Comparison of ENCODE assay signal across 9 cellular contexts in genomic region chr10:5948999-5949759, GRCh38. TPM values are rescaled to one million over a fixed set of nuclear protein-coding genes. Genes with fewer than 3 reads are reported as not detected.
A peak's percentile ranks its signal among the peaks of the same experiment; 100 is the strongest.
DNase-seq lines count a peak whose midpoint lies in the region; ATAC-seq, FAIRE-seq and TF ChIP-seq lines count a peak whose summit lies in the region.
"Had no signal": no experiment of that assay in that cellular context is flagged by ENCODE, and none has a peak within 500 bp of the region (broad histone marks: within the 10 kb centered on the region; RNA-seq: fewer than 3 reads in every experiment).

No MANE protein-coding gene starts in this region.

- peak; percentile 59 for TF ChIP-seq CTCF in left ventricle myocardium inferior (IDR thresholded peaks at IDR 0.05; ENCODE audit: borderline replicate concordance)

- intact Hi-C loops in left ventricle myocardium inferior (cut with micrococcal nuclease) = no loop called here

- peak; percentile 70 to 85 for ATAC-seq in activated naive CD4-positive, alpha-beta T cell treated with anti-CD3 and anti-CD28 coated beads, Interleukin-2, amount 50 U/mL, for 72 hours
- ATAC-seq in GM18870 (IDR thresholded peaks at IDR 0.05; ENCODE audit: unreplicated experiment) = no peak
- ATAC-seq in HG02763 (IDR thresholded peaks at IDR 0.05; ENCODE audit: unreplicated experiment) = no peak

- peaks cover 13% of the 10 kb centered on the region for H3K36me3 ChIP-seq in left ventricle myocardium inferior
- peaks cover 4 to 7% of the 10 kb centered on the region in 2 donors for H3K36me3 ChIP-seq in small intestine (ENCODE audit: control insufficient read depth in 2 of 2, insufficient read depth in 2 of 2, low read length in 2 of 2)
- H3K36me3 ChIP-seq: BLaER1 had no signal

- WGBS in small intestine, 3 donors = 54 to 64% (median 54%) methylated on average over 14 of the region's 14 CpGs

- H3K36me3 Mint-ChIP-seq in activated naive CD4-positive, alpha-beta T cell treated with anti-CD3 and anti-CD28 coated beads, Interleukin-2, amount 50 U/mL, for 72 hours = no peaks in the 10 kb centered on the region

- no peak for FAIRE-seq in small intestine (lab: Jason Lieb, UNC)

- no peak overlapping the region for H3K27ac Mint-ChIP-seq in activated naive CD4-positive, alpha-beta T cell treated with anti-CD3 and anti-CD28 coated beads, Interleukin-2, amount 50 U/mL, for 72 hours

- H3K27me3 ChIP-seq in left ventricle myocardium inferior (ENCODE audit: low read depth) (peaks cover 3% of the 10 kb centered on the region), small intestine (ENCODE audit: control insufficient read depth in 2 of 2, insufficient read depth in 2 of 2, low read length in 2 of 2) (no peaks in the 10 kb centered on the region)
- H3K27me3 ChIP-seq: BLaER1 had no signal

- H3K4me1 ChIP-seq in left ventricle myocardium inferior (peaks cover 55% of the 10 kb centered on the region), small intestine (ENCODE audit: control insufficient read depth in 2 of 2, insufficient read depth in 1 of 2, low read depth in 1 of 2, low read length in 1 of 2) (peaks cover 0 to 5% of the 10 kb centered on the region in 2 donors)

- no peak overlapping the region for H3K4me3 ChIP-seq in left ventricle myocardium inferior
- no peak overlapping the region for H3K4me3 ChIP-seq in small intestine (ENCODE audit: low read depth in 1 of 2, low read length in 2 of 2)
- H3K4me3 ChIP-seq: BLaER1 had no signal

- DNase-seq in NCI-H1417 (lab: John Stamatoyannopoulos, UW) (peak in 2 of 3 experiments; percentile 1 to 37), NCI-H1417 treated with DMSO at 0.1 percent for 48 hours (lab: John Stamatoyannopoulos, UW) (no peak), NCI-H146 (lab: John Stamatoyannopoulos, UW) (peak; percentile 54), left ventricle myocardium inferior (peak; percentile 59), small intestine (peak; percentile 81)
- peak in 1 of 2 donors; percentile 24 for DNase-seq in activated naive CD4-positive, alpha-beta T cell treated with anti-CD3 and anti-CD28 coated beads, Interleukin-2, amount 50 U/mL, for 72 hours (ENCODE audit: low spot score in 2 of 2)

- H3K27ac ChIP-seq in left ventricle myocardium inferior (replicated peaks) (peak overlapping the region; percentile 63), small intestine (ENCODE audit: low read depth in 1 of 2, low read length in 1 of 2) (no peak overlapping the region)
- H3K27ac ChIP-seq: BLaER1 had no signal

- H3K9me3 ChIP-seq in left ventricle myocardium inferior (replicated peaks) (no peaks in the 10 kb centered on the region), small intestine (ENCODE audit: control insufficient read depth, low read depth) (no peaks in the 10 kb centered on the region)
- H3K9me3 ChIP-seq: BLaER1 had no signal

- H3K9me3 Mint-ChIP-seq in activated naive CD4-positive, alpha-beta T cell treated with anti-CD3 and anti-CD28 coated beads, Interleukin-2, amount 50 U/mL, for 72 hours = no peaks in the 10 kb centered on the region

RNA-seq across cellular contexts. Expression of gene IL15RA, which starts 28.2 kb away (rescaled TPM):
- total RNA-seq in activated naive CD4-positive, alpha-beta T cell treated with anti-CD3 and anti-CD28 coated beads, Interleukin-2, amount 50 U/mL, for 72 hours = 10 to 100 TPM in 1 of 2 donors, 1 to 10 TPM in 1; 6.6 to 16.7 TPM
- 6.0 TPM for total RNA-seq in left ventricle myocardium inferior
- 10 to 100 TPM in 2 of 3 donors, 1 to 10 TPM in 1; 8.3 to 32.1 (median 15.9) TPM for polyA plus RNA-seq in small intestine

RNA-seq across cellular contexts. Expression of gene FBH1, which starts 59.1 kb away (rescaled TPM):
- 10 to 100 TPM; 51.8 to 53.5 TPM for total RNA-seq in activated naive CD4-positive, alpha-beta T cell treated with anti-CD3 and anti-CD28 coated beads, Interleukin-2, amount 50 U/mL, for 72 hours
- total RNA-seq in left ventricle myocardium inferior = 75.5 TPM
- polyA plus RNA-seq in small intestine = 10 to 100 TPM; 38.8 to 89.9 (median 76.7) TPM

RNA-seq across cellular contexts. Expression of gene ANKRD16, which starts 59.5 kb away (rescaled TPM):
- total RNA-seq in activated naive CD4-positive, alpha-beta T cell treated with anti-CD3 and anti-CD28 coated beads, Interleukin-2, amount 50 U/mL, for 72 hours = 1 to 10 TPM; 3.3 to 6.8 TPM
- total RNA-seq in left ventricle myocardium inferior = 2.3 TPM
- polyA plus RNA-seq in small intestine = 1 to 10 TPM; 3.2 to 7.4 (median 3.4) TPM

Comparison
In these comparisons a context has a peak if more than half of its experiments do, and no peak if none do; other contexts are left out.
1. ATAC-seq: peak in activated naive CD4-positive, alpha-beta T cell treated with anti-CD3 and anti-CD28 coated beads, Interleukin-2, amount 50 U/mL, for 72 hours (2 of 2); none in GM18870 (single experiment) and HG02763 (single experiment).